In genomic region chr4:15469402-15470148, GRCh38 we compare ENCODE assay signal across 8 cellular contexts. TPM values are rescaled to one million over a fixed set of nuclear protein-coding genes. Genes with fewer than 3 reads are reported as not detected.
DNase-seq lines count a peak whose midpoint lies in the region; ATAC-seq and TF ChIP-seq lines count a peak whose summit lies in the region.

TSS of gene CC2D2A (plus strand) at chr4:15469882. CDS start at chr4:15475933, 6,051 bp downstream.

- intact Hi-C loops in natural killer cell (cut with micrococcal nuclease): loop anchor here (10.0 kb wide), 1 partner anchor 185 kb away; the partner anchor contains the start of gene FBXL5

- H3K27me3 Mint-ChIP-seq in T-helper 17 cell: peaks cover 5% of the 10 kb centered on the region
- H3K27me3 Mint-ChIP-seq in natural killer cell (ENCODE audit: low read depth in 2 of 2): no peaks in the 10 kb centered on the region

- DNase-seq in DMS79 treated with DMSO at 0.1 percent for 48 hours (lab: John Stamatoyannopoulos, UW) (peak; percentile 7), DMS79 (lab: John Stamatoyannopoulos, UW) (no peak), T-helper 17 cell (no peak), fibroblast of villous mesenchyme (ENCODE audit: low read depth) (peak; percentile 64), natural killer cell (no peak), HAP-1 (ENCODE audit: low spot score in 2 of 2) (no peak), SHP77 (lab: John Stamatoyannopoulos, UW) (no peak)

- H3K36me3 Mint-ChIP-seq in T-helper 17 cell (ENCODE audit: low read depth) (peaks cover 12% of the 10 kb centered on the region), natural killer cell (no peaks in the 10 kb centered on the region)

- H3K9me3 Mint-ChIP-seq in natural killer cell: no peaks in the 10 kb centered on the region

- in situ Hi-C loops in HAP-1 (cut with MboI; ENCODE audit: low sequenced_read_pairs): loop anchor here (10.0 to 25.0 kb wide), 4 partner anchors 335 to 1807 kb away; partner anchors contain the start of gene FGFBP2

- peaks cover 13% of the 10 kb centered on the region; the same call in 1 of the 2 replicates for H3K27me3 ChIP-seq in HAP-1 (ENCODE audit: low read depth)

- H3K36me3 ChIP-seq in HAP-1 (replicated peaks): no peaks in the 10 kb centered on the region

- TF ChIP-seq CTCF in fibroblast of villous mesenchyme (IDR thresholded peaks at IDR 0.05; ENCODE audit: insufficient read depth, low read depth, low read length) (no peak), natural killer cell (IDR thresholded peaks at IDR 0.05) (no peak)

- H3K9me3 ChIP-seq in T-helper 17 cell (ENCODE audit: control insufficient read depth, low read length, poor library complexity, severe bottlenecking): no peaks in the 10 kb centered on the region
- no peaks in the 10 kb centered on the region for H3K9me3 ChIP-seq in HAP-1

- ATAC-seq in T-helper 17 cell (peak; percentile 53), natural killer cell (peak; percentile 53 to 74 (median 54)), GM19455 (IDR thresholded peaks at IDR 0.05; ENCODE audit: unreplicated experiment) (no peak)

- no peaks in the 10 kb centered on the region for H3K4me1 ChIP-seq in HAP-1

- peak within 1 kb of the TSS; percentile 85 for H3K27ac Mint-ChIP-seq in T-helper 17 cell
- H3K27ac Mint-ChIP-seq in natural killer cell: peak within 1 kb of the TSS in 1 of 2 donors; percentile 59

- H3K4me1 Mint-ChIP-seq in T-helper 17 cell (peaks cover 36% of the 10 kb centered on the region), natural killer cell (peaks cover 19 to 20% of the 10 kb centered on the region in 2 donors)

- peak within 1 kb of the TSS; percentile 67 for H3K4me3 ChIP-seq in fibroblast of villous mesenchyme (ENCODE audit: low read depth, low read length)
- no peak within 1 kb of the TSS for H3K4me3 ChIP-seq in HAP-1

- H3K4me3 Mint-ChIP-seq in T-helper 17 cell (peak within 1 kb of the TSS; percentile 87), natural killer cell (peak within 1 kb of the TSS; percentile 92)

RNA-seq across cellular contexts. Expression of gene CC2D2A, which starts in this region (rescaled TPM):
- 1 to 10 TPM in 1 of 2 donors, under 1 TPM in 1; 0.60 to 1.6 TPM for total RNA-seq in T-helper 17 cell
- 23.7 and 26.7 TPM in 2 replicates for total RNA-seq in fibroblast of villous mesenchyme
- 1 to 10 TPM in 1 of 3 donors, under 1 TPM in 2; 0.78 to 1.6 (median 0.83) TPM for total RNA-seq in natural killer cell

Comparison
In these comparisons a context has a peak if more than half of its experiments do, and no peak if none do; other contexts are left out.
1. DNase-seq: peak in DMS79 treated with DMSO at 0.1 percent for 48 hours (single experiment) and fibroblast of villous mesenchyme (single experiment); none in DMS79 (single experiment), T-helper 17 cell (0 of 3), natural killer cell (single experiment), HAP-1 (0 of 2) and SHP77 (0 of 2).